ENCODE assay signal across 1 cellular context in the genomic region with DNA sequence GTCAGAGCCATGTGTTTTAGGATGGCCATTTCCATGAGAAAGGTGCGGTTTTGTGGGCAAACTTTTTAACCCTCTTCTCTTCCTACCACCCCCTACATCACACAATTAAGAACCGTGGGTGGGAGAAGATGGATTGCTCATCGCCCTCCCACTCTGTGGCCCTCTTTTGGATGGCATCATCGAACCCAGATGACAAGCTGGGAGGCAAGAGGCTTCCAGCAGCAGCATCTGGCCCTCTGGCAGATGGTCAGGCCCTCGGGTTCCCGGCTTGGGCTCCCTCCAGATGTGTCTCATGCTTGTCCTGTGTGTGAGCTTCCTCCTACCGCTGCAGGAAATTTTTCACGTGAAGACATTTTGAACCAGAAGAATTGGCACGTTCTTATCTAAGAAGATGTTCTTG.
TF ChIP-seq lines count a peak whose summit lies in the region.

No MANE protein-coding gene starts in this region.

TF ChIP-seq in HepG2, 621 proteins besides CTCF, POLR2A, EP300 and RAD21 (continued from another document):
- TF ChIP-seq, protein P1, sequence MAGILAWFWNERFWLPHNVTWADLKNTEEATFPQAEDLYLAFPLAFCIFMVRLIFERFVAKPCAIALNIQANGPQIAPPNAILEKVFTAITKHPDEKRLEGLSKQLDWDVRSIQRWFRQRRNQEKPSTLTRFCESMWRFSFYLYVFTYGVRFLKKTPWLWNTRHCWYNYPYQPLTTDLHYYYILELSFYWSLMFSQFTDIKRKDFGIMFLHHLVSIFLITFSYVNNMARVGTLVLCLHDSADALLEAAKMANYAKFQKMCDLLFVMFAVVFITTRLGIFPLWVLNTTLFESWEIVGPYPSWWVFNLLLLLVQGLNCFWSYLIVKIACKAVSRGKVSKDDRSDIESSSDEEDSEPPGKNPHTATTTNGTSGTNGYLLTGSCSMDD (CRISPR knock-in tag; IDR thresholded peaks at IDR 0.05) = no peak
- TF ChIP-seq FIP1L1 (IDR thresholded peaks at IDR 0.05; ENCODE audit: borderline replicate concordance, insufficient read depth, low read depth, low read length) (no peak), MIER2 (CRISPR knock-in tag; IDR thresholded peaks at IDR 0.05) (no peak), RFXAP (CRISPR knock-in tag; IDR thresholded peaks at IDR 0.05; ENCODE audit: borderline replicate concordance) (no peak), TSC22D2 (CRISPR knock-in tag; IDR thresholded peaks at IDR 0.05; ENCODE audit: borderline replicate concordance) (no peak), SETDB1 (CRISPR knock-in tag; IDR thresholded peaks at IDR 0.05; ENCODE audit: borderline replicate concordance) (no peak)
